Comparison of ENCODE assay signal across 10 cellular contexts in the genomic region with DNA sequence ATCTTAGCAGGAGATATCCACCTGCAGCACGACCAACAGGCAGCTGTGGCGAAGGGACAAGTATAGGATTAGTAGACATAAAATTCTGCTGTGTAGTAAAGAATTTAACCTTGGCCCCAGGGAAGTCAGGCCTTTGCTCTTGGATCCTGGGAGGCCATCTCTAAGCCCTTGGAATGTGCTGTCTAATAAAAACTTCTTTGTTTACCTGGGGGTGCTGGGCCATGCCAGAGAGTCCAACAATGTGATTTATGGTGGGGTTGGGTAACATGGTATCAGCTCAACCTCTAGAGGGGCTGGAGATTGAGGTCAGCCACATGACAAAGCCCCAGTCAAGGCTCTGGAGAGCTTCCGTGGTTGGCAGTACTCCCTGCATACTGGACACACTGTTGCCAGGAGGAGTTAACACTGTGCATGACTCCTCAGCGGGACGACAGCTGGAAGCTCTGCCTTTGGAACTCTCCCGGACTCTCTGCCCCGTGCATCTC. TPM values are rescaled to one million over a fixed set of nuclear protein-coding genes. Genes with fewer than 3 reads are reported as not detected.
DNase-seq lines count a peak whose midpoint lies in the region; ATAC-seq and TF ChIP-seq lines count a peak whose summit lies in the region.
"Had no signal": no experiment of that assay in that cellular context is flagged by ENCODE, and none has a peak within 500 bp of the region (broad histone marks: within the 10 kb centered on the region; RNA-seq: fewer than 3 reads in every experiment).

No MANE protein-coding gene starts in this region.

- peaks cover 21 to 46% of the 10 kb centered on the region in 2 donors for H3K4me1 ChIP-seq in gastrocnemius medialis

- no peaks in the 10 kb centered on the region for H3K27me3 ChIP-seq in gastrocnemius medialis

- no peaks in the 10 kb centered on the region for H3K9me3 Mint-ChIP-seq in CD14-positive monocyte

- no peak overlapping the region for H3K27ac Mint-ChIP-seq in CD14-positive monocyte
- H3K27ac Mint-ChIP-seq: activated CD8-positive, alpha-beta memory T cell treated with anti-CD3 and anti-CD28 coated beads, Interleukin-2, amount 10 ng/mL, durations not matched to agents 7 days and 5 days had no signal

- peaks cover 4% of the 10 kb centered on the region for H3K4me1 Mint-ChIP-seq in CD14-positive monocyte
- H3K4me1 Mint-ChIP-seq: activated CD8-positive, alpha-beta memory T cell treated with anti-CD3 and anti-CD28 coated beads, Interleukin-2, amount 10 ng/mL, durations not matched to agents 7 days and 5 days had no signal

- no peak for TF ChIP-seq CTCF in gastrocnemius medialis (IDR thresholded peaks at IDR 0.05 in 4 of 5, conservative IDR thresholded peaks at IDR 0.05 in 1 of 5)
- TF ChIP-seq CTCF in CD14-positive monocyte (IDR thresholded peaks at IDR 0.05): no peak

- DNase-seq in ELF-1 (ENCODE audit: low read depth, low spot score): peak; percentile 19
- peak; percentile 99 for DNase-seq in amniotic epithelial cell (ENCODE audit: low read depth)
- peak; percentile 80 for DNase-seq in iris pigment epithelial cell (ENCODE audit: low read depth)
- DNase-seq in gastrocnemius medialis: peak; percentile 85 to 92
- DNase-seq in CD14-positive monocyte (ENCODE audit: low spot score): no peak
- DNase-seq in NCI-H748 treated with DMSO at 0.1 percent for 48 hours (lab: John Stamatoyannopoulos, UW): no peak
- DNase-seq: activated CD8-positive, alpha-beta memory T cell treated with anti-CD3 and anti-CD28 coated beads, Interleukin-2, amount 10 ng/mL, durations not matched to agents 7 days and 5 days; NCI-H1092 had no signal

- peak; percentile 97 to 98 for ATAC-seq in gastrocnemius medialis
- ATAC-seq in HG03378 (IDR thresholded peaks at IDR 0.05; ENCODE audit: unreplicated experiment): no peak
- no peak for ATAC-seq in GM21576 (IDR thresholded peaks at IDR 0.05; ENCODE audit: unreplicated experiment)
- ATAC-seq: activated CD8-positive, alpha-beta memory T cell treated with anti-CD3 and anti-CD28 coated beads, Interleukin-2, amount 10 ng/mL, durations not matched to agents 7 days and 5 days had no signal

- in situ Hi-C loops in gastrocnemius medialis (cut with MboI; ENCODE audit: low sequenced_read_pairs in 4 of 4): no loop called here

- peaks cover 0 to 17% of the 10 kb centered on the region in 2 donors for H3K36me3 ChIP-seq in gastrocnemius medialis

- H3K27me3 Mint-ChIP-seq in CD14-positive monocyte (ENCODE audit: low read depth in 3 of 3): no peaks in the 10 kb centered on the region
- H3K27me3 Mint-ChIP-seq: activated CD8-positive, alpha-beta memory T cell treated with anti-CD3 and anti-CD28 coated beads, Interleukin-2, amount 10 ng/mL, durations not matched to agents 7 days and 5 days had no signal

- H3K36me3 Mint-ChIP-seq in CD14-positive monocyte: peaks cover 33 to 45% of the 10 kb centered on the region in 2 donors

- no peak for TF ChIP-seq POLR2A in gastrocnemius medialis (IDR thresholded peaks at IDR 0.05)

- peak overlapping the region in 1 of 4 donors; percentile 24 for H3K4me3 ChIP-seq in gastrocnemius medialis

- no peak overlapping the region for H3K4me3 Mint-ChIP-seq in CD14-positive monocyte
- H3K4me3 Mint-ChIP-seq: activated CD8-positive, alpha-beta memory T cell treated with anti-CD3 and anti-CD28 coated beads, Interleukin-2, amount 10 ng/mL, durations not matched to agents 7 days and 5 days had no signal

- intact Hi-C loops in gastrocnemius medialis (cut with DNase I; ENCODE audit: low total_unique reads): loop anchor here (1.0 to 5.0 kb wide), 4 partner anchors 21 to 584 kb away; no protein-coding TSS in a partner anchor
- intact Hi-C loops in CD14-positive monocyte (cut with micrococcal nuclease): no loop called here

- peak overlapping the region; percentile 46 to 75 (median 59) for H3K27ac ChIP-seq in gastrocnemius medialis

- no peaks in the 10 kb centered on the region for H3K9me3 ChIP-seq in gastrocnemius medialis

RNA-seq across cellular contexts. Expression of a gene that starts 52.4 kb away (rescaled TPM):
- 10 to 100 TPM in 3 of 4 donors, 1 to 10 TPM in 1; 9.8 to 27.1 (median 17.6) TPM for total RNA-seq in gastrocnemius medialis
- under 1 TPM; 0.28 to 0.69 TPM for polyA plus RNA-seq in CD14-positive monocyte

Comparison
In these comparisons a context has a peak if more than half of its experiments do, and no peak if none do; other contexts are left out.
1. DNase-seq: peak in ELF-1 (single experiment), amniotic epithelial cell (single experiment), iris pigment epithelial cell (single experiment) and gastrocnemius medialis (2 of 2); none in CD14-positive monocyte (single experiment) and NCI-H748 treated with DMSO at 0.1 percent for 48 hours (single experiment).
2. ATAC-seq: peak in gastrocnemius medialis (2 of 2); none in HG03378 (single experiment) and GM21576 (single experiment).